1 cellular context compared by ENCODE assay signal in genomic region chr3:48927928-48928327, GRCh38.
TF ChIP-seq lines count a peak whose summit lies in the region.

No MANE protein-coding gene starts in this region.

TF ChIP-seq in K562, 482 proteins besides CTCF, POLR2A, EP300 and RAD21:
- TF ChIP-seq CEBPB (tag; IDR thresholded peaks at IDR 0.05) (peak; percentile 78), ZNF436 (CRISPR knock-in tag; IDR thresholded peaks at IDR 0.05) (no peak)
